ENCODE assay signal across 8 cellular contexts in genomic region chr15:34038023-34038403, GRCh38. TPM values are rescaled to one million over a fixed set of nuclear protein-coding genes. Genes with fewer than 3 reads are reported as not detected.
DNase-seq lines count a peak whose midpoint lies in the region; ATAC-seq and TF ChIP-seq lines count a peak whose summit lies in the region.

No MANE protein-coding gene starts in this region.

- no peaks in the 10 kb centered on the region for H3K27me3 ChIP-seq in HAP-1 (ENCODE audit: low read depth)

- H3K4me3 ChIP-seq in HAP-1 (peak overlapping the region; percentile 53), foreskin fibroblast (ENCODE audit: low read depth in 1 of 2, low read length in 2 of 2) (peak overlapping the region; percentile 56 to 85), skeletal muscle cell (ENCODE audit: low read depth, low read length) (peak overlapping the region; percentile 78)

- in situ Hi-C loops in HAP-1 (cut with MboI; ENCODE audit: low sequenced_read_pairs): no loop called here

- BruUV-seq in Calu3 (replicated peaks; lab: Mats Ljungman, UMichigan): no TSS peak

- H3K9me3 Mint-ChIP-seq in Calu3 (ENCODE audit: low read depth, unreplicated experiment): no peaks in the 10 kb centered on the region

- no peak overlapping the region for H3K27ac Mint-ChIP-seq in Calu3 (ENCODE audit: unreplicated experiment)

- DNase-seq in Calu3 (no peak), HAP-1 (ENCODE audit: low spot score in 2 of 2) (peak in 1 of 2 experiments; percentile 25), foreskin fibroblast (no peak), skeletal muscle cell (ENCODE audit: low read depth) (no peak), EL (no peak), HPDE6-E6E7 (ENCODE audit: extremely low spot score) (no peak), putamen (ENCODE audit: low spot score) (no peak)

- H3K36me3 Mint-ChIP-seq in Calu3 (ENCODE audit: insufficient read depth, unreplicated experiment): peaks cover 7% of the 10 kb centered on the region

- H3K4me3 Mint-ChIP-seq in Calu3 (ENCODE audit: low read depth, unreplicated experiment): peak overlapping the region; percentile 66

- H3K36me3 ChIP-seq in HAP-1 (replicated peaks): no peaks in the 10 kb centered on the region

- intact Hi-C loops in Calu3 (cut with micrococcal nuclease; ENCODE audit: unreplicated experiment): no loop called here

- TF ChIP-seq CTCF in Calu3 (IDR thresholded peaks at IDR 0.05; ENCODE audit: unreplicated experiment) (no peak), foreskin fibroblast (IDR thresholded peaks at IDR 0.05; ENCODE audit: low read depth, low read length) (no peak)

- no peaks in the 10 kb centered on the region for H3K9me3 ChIP-seq in HAP-1

- H3K4me1 Mint-ChIP-seq in Calu3 (ENCODE audit: low read depth, unreplicated experiment): peaks cover 7% of the 10 kb centered on the region

- no peaks in the 10 kb centered on the region for H3K27me3 Mint-ChIP-seq in Calu3 (ENCODE audit: unreplicated experiment)

- peaks cover 7% of the 10 kb centered on the region for H3K4me1 ChIP-seq in HAP-1

- ATAC-seq in SK-N-SH treated with all-trans-retinoic acid at 6 μM for 48 hours: peak; percentile 55

- CTCF ChIA-PET in Calu3 (lab: Charles Lee): no interaction called here

TF ChIP-seq in SK-N-SH treated with all-trans-retinoic acid at 6 μM for 48 hours, 23 proteins besides CTCF, POLR2A, EP300 and RAD21:
- TF ChIP-seq ZNF8 (CRISPR knock-in tag; IDR thresholded peaks at IDR 0.05) (0 out of 2 replicates have a peak, but pooled peaks have one; percentile 34), ESRRG (CRISPR knock-in tag; IDR thresholded peaks at IDR 0.05) (no peak)

RNA-seq across cellular contexts. Expression of gene AVEN, which starts 1.0 kb away (rescaled TPM):
- 2.8 and 3.1 TPM in 2 replicates for total RNA-seq in Calu3 (2022)
